In the genomic region with DNA sequence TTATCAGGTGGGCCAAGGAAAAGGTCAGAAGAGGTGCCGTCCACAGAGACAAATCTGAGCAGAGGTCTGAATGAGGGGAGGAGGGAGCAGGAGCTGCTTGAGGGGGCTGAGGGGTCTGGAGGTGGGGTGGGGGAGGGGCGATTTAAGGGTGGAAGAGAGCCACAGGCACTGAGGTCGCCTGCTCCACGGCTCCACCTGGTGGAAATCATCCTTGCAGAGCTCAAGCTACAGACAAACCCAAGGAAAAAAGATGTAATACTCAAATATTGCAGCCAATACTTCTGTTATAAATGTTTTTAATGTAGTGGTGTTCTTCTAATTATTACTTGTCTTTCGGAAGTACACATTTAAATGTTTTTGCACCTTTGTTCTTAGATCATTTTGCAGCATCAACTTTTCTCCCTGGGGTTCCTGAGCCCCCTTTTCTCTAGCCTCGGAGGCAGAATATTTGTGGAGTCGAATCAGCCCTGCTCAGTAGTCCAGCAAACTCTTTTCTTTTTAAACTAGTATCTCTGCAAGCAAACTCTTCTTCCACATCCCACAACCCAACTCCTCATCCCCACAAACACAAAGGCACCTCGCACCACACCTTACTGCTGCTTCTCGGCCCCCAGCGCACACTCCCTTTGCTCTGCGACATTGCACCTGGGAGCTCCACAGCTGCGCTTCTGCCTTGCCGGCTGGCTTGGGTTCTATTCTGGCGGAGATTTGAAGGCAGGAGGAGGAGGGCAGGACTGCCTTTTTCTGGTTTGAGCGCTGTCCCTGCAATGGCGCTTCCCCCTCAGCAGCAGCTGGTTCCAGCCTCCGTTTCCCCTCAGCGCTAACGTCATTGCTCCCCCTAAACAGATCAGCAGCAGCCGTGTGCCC, we compare ENCODE assay signal across 8 cellular contexts. TPM values are rescaled to one million over a fixed set of nuclear protein-coding genes. Genes with fewer than 3 reads are reported as not detected.
DNase-seq lines count a peak whose midpoint lies in the region; ATAC-seq and TF ChIP-seq lines count a peak whose summit lies in the region.

No MANE protein-coding gene starts in this region.

- H3K9me3 ChIP-seq in breast epithelium (peaks cover 0 to 6% of the 10 kb centered on the region in 2 donors), Karpas-422 (ENCODE audit: low read length) (no peaks in the 10 kb centered on the region), left lung (no peaks in the 10 kb centered on the region)

- no TSS peak for BruUV-seq in MCF 10A (replicated peaks; lab: Mats Ljungman, UMichigan)

- no peaks in the 10 kb centered on the region for H3K36me3 ChIP-seq in breast epithelium
- no peaks in the 10 kb centered on the region for H3K36me3 ChIP-seq in Karpas-422 (ENCODE audit: insufficient read depth, low read length)
- no peaks in the 10 kb centered on the region for H3K36me3 ChIP-seq in left lung

- H3K4me1 Mint-ChIP-seq in MCF 10A (ENCODE audit: insufficient read depth, unreplicated experiment), result peaks cover 13% of the 10 kb centered on the region
- no peaks in the 10 kb centered on the region for H3K4me1 Mint-ChIP-seq in activated CD4-positive, alpha-beta memory T cell treated with anti-CD3 and anti-CD28 coated beads, Interleukin-2, amount 10 ng/mL, durations not matched to agents 7 days and 5 days

- H3K9ac ChIP-seq in Karpas-422 (ENCODE audit: low read length), result no peak overlapping the region

- peak; percentile 73 for TF ChIP-seq CTCF in MCF 10A (IDR thresholded peaks at IDR 0.05; ENCODE audit: unreplicated experiment)
- no peak for TF ChIP-seq CTCF in breast epithelium (IDR thresholded peaks at IDR 0.05)
- TF ChIP-seq CTCF in left lung (IDR thresholded peaks at IDR 0.05), result peak in 1 of 2 donors; percentile 29

- H3K79me2 ChIP-seq in Karpas-422 (ENCODE audit: low read length), result no peaks in the 10 kb centered on the region

- no peak overlapping the region for H2AFZ ChIP-seq in Karpas-422 (ENCODE audit: low read length)

- peaks cover 5% of the 10 kb centered on the region for H3K36me3 Mint-ChIP-seq in MCF 10A (ENCODE audit: insufficient read depth, unreplicated experiment)
- no peaks in the 10 kb centered on the region for H3K36me3 Mint-ChIP-seq in activated CD4-positive, alpha-beta memory T cell treated with anti-CD3 and anti-CD28 coated beads, Interleukin-2, amount 10 ng/mL, durations not matched to agents 7 days and 5 days (ENCODE audit: low read depth)

- POLR2A ChIA-PET in MCF 10A (lab: Yijun Ruan, JAX), result interaction anchor here (0.6 to 4.3 kb wide), 11 partner anchors 14 to 1721 kb away, joined by 3 to 20 read pairs (median 4); a partner anchor contains a TSS
- POLR2A ChIA-PET in activated CD4-positive, alpha-beta memory T cell treated with anti-CD3 and anti-CD28 coated beads, Interleukin-2, amount 10 ng/mL, durations not matched to agents 7 days and 5 days (lab: Charles Lee), result no interaction called here

- DNase-seq in MCF 10A (ENCODE audit: unreplicated experiment), result peak; percentile 69
- DNase-seq in breast epithelium (ENCODE audit: low spot score in 2 of 2), result no peak
- DNase-seq in Karpas-422, result peak; percentile 80
- DNase-seq in activated CD4-positive, alpha-beta memory T cell treated with anti-CD3 and anti-CD28 coated beads, Interleukin-2, amount 10 ng/mL, durations not matched to agents 7 days and 5 days, result peak; percentile 21
- peak in 1 of 2 donors; percentile 60 for DNase-seq in left lung
- no peak for DNase-seq in NCI-H510A (lab: John Stamatoyannopoulos, UW)
- no peak for DNase-seq in DMS79 treated with DMSO at 0.1 percent for 48 hours (lab: John Stamatoyannopoulos, UW)

- no peak overlapping the region for H3K4me3 Mint-ChIP-seq in MCF 10A (ENCODE audit: unreplicated experiment)
- no peak overlapping the region for H3K4me3 Mint-ChIP-seq in activated CD4-positive, alpha-beta memory T cell treated with anti-CD3 and anti-CD28 coated beads, Interleukin-2, amount 10 ng/mL, durations not matched to agents 7 days and 5 days

- H3K4me1 ChIP-seq in breast epithelium (no peaks in the 10 kb centered on the region), Karpas-422 (ENCODE audit: low read length) (no peaks in the 10 kb centered on the region), left lung (no peaks in the 10 kb centered on the region)

- H3K4me3 ChIP-seq in breast epithelium, result no peak overlapping the region
- H3K4me3 ChIP-seq in Karpas-422 (ENCODE audit: low read length), result no peak overlapping the region
- no peak overlapping the region for H3K4me3 ChIP-seq in left lung

- H3K27me3 ChIP-seq in breast epithelium (no peaks in the 10 kb centered on the region), Karpas-422 (ENCODE audit: low read length) (no peaks in the 10 kb centered on the region), left lung (peaks cover 0 to 27% of the 10 kb centered on the region in 2 donors)

- no peaks in the 10 kb centered on the region for H3K9me2 ChIP-seq in Karpas-422 (replicated peaks; ENCODE audit: insufficient read depth, low read length)

- intact Hi-C loops in MCF 10A (cut with micrococcal nuclease) (loop anchor here (1.0 to 5.0 kb wide), 2 partner anchors 25 to 34 kb away; no protein-coding TSS in a partner anchor), breast epithelium (cut with DNase I; ENCODE audit: low total_unique reads) (no loop called here), left lung (cut with DNase I) (no loop called here)

- H4K20me1 ChIP-seq in Karpas-422 (ENCODE audit: insufficient read depth, low read depth, low read length), result no peaks in the 10 kb centered on the region

- H3K27me3 Mint-ChIP-seq in MCF 10A (ENCODE audit: insufficient read depth, unreplicated experiment), result no peaks in the 10 kb centered on the region
- H3K27me3 Mint-ChIP-seq in activated CD4-positive, alpha-beta memory T cell treated with anti-CD3 and anti-CD28 coated beads, Interleukin-2, amount 10 ng/mL, durations not matched to agents 7 days and 5 days, result peaks cover 10% of the 10 kb centered on the region

- no peak overlapping the region for H3K27ac ChIP-seq in breast epithelium
- H3K27ac ChIP-seq in Karpas-422 (ENCODE audit: low read length), result no peak overlapping the region
- H3K27ac ChIP-seq in left lung, result no peak overlapping the region

- CTCF ChIA-PET in MCF 10A (lab: Yijun Ruan, JAX), result interaction anchor here (0.6 to 3.1 kb wide), 22 partner anchors 13 to 1599 kb away, joined by 3 to 17 read pairs (median 4); a partner anchor contains a TSS
- CTCF ChIA-PET in activated CD4-positive, alpha-beta memory T cell treated with anti-CD3 and anti-CD28 coated beads, Interleukin-2, amount 10 ng/mL, durations not matched to agents 7 days and 5 days (lab: Charles Lee), result interaction anchor here (0.6 to 2.4 kb wide), 3 partner anchors 12 to 293 kb away, joined by 3 to 7 read pairs (median 3); no protein-coding TSS in a partner anchor

- no peak for TF ChIP-seq POLR2A in breast epithelium (IDR thresholded peaks at IDR 0.05)

- ATAC-seq in left lung, result peak; percentile 65
- no peak for ATAC-seq in GM21717 (IDR thresholded peaks at IDR 0.05; ENCODE audit: unreplicated experiment)

- H3K9me3 Mint-ChIP-seq in MCF 10A (ENCODE audit: unreplicated experiment), result no peaks in the 10 kb centered on the region
- no peaks in the 10 kb centered on the region for H3K9me3 Mint-ChIP-seq in activated CD4-positive, alpha-beta memory T cell treated with anti-CD3 and anti-CD28 coated beads, Interleukin-2, amount 10 ng/mL, durations not matched to agents 7 days and 5 days

- H3K4me2 ChIP-seq in Karpas-422 (ENCODE audit: low read depth, low read length, poor library complexity, severe bottlenecking), result no peak overlapping the region

- H3K27ac Mint-ChIP-seq in MCF 10A (ENCODE audit: low read depth, unreplicated experiment), result no peak overlapping the region
- no peak overlapping the region for H3K27ac Mint-ChIP-seq in activated CD4-positive, alpha-beta memory T cell treated with anti-CD3 and anti-CD28 coated beads, Interleukin-2, amount 10 ng/mL, durations not matched to agents 7 days and 5 days

RNA-seq across cellular contexts. Expression of a gene that starts 51.0 kb away (rescaled TPM):
- total RNA-seq in MCF 10A (2022) (78.2 and 87.4 TPM in 2 replicates), breast epithelium (10 to 100 TPM in 2 of 3 donors, not detected in 1; 25.2 to 46.0 TPM), left lung (under 1 TPM; 0.73 to 0.97 TPM)
- 0.22 and 0.34 TPM in 2 replicates for total RNA-seq in Karpas-422 (2014; rRNA removed; shearing (Covaris generic); ENCODE audit: low replicate concordance)
- total RNA-seq in activated CD4-positive, alpha-beta memory T cell treated with anti-CD3 and anti-CD28 coated beads, Interleukin-2, amount 10 ng/mL, durations not matched to agents 7 days and 5 days, result under 1 TPM in 1 of 2 experiments, not detected in 1; 0.20 TPM

RNA-seq across cellular contexts. Expression of a gene that starts 55.3 kb away (rescaled TPM):
- total RNA-seq in MCF 10A (2022) (0.63 and 0.96 TPM in 2 replicates), breast epithelium (10 to 100 TPM in 2 of 3 donors, 1 to 10 TPM in 1; 1.4 to 22.0 (median 13.4) TPM), left lung (10 to 100 TPM; 25.1 to 32.3 TPM)
- total RNA-seq in Karpas-422 (2014; rRNA removed; shearing (Covaris generic); ENCODE audit: low replicate concordance), result 15.1 and 21.3 TPM in 2 replicates
- 1 to 10 TPM; 3.0 to 3.1 TPM for total RNA-seq in activated CD4-positive, alpha-beta memory T cell treated with anti-CD3 and anti-CD28 coated beads, Interleukin-2, amount 10 ng/mL, durations not matched to agents 7 days and 5 days

Comparison
In these comparisons a context has a peak if more than half of its experiments do, and no peak if none do; other contexts are left out.
1. DNase-seq: peak in MCF 10A (single experiment), Karpas-422 (single experiment) and activated CD4-positive, alpha-beta memory T cell treated with anti-CD3 and anti-CD28 coated beads, Interleukin-2, amount 10 ng/mL, durations not matched to agents 7 days and 5 days (single experiment); none in breast epithelium (0 of 2), NCI-H510A (single experiment) and DMS79 treated with DMSO at 0.1 percent for 48 hours (single experiment).